9 cellular contexts compared by ENCODE assay signal in the genomic region with DNA sequence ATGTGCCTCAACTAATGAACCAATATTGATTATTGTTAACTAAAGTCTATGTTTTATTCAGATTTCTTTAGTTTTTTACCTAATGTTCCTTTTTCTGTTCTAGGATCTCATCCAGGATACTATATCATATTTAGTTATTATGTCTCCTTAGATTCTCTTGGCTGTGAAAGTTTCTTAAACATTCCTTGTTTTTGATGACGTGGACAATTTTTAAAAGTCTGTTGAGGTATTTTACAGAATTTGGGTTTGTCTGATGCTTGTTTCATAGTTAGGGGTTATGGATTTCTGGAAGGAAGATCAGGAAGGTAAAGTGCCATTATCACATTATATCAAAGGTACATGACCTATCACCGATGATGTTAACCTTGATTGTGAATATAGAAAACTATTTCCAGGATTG.
"Had no signal": no experiment of that assay in that cellular context is flagged by ENCODE, and none has a peak within 500 bp of the region (broad histone marks: within the 10 kb centered on the region; RNA-seq: fewer than 3 reads in every experiment).

No MANE protein-coding gene starts in this region.

- H3K27ac ChIP-seq: KMS-11 had no signal

- ATAC-seq: GM23338 had no signal

- H3K4me2 ChIP-seq: GM23338, KMS-11 had no signal

- FAIRE-seq: H1, H54, HTR-8/SVneo had no signal

- DNase-seq: H9, HCEC 1CT, Karpas-422, KBM-7 had no signal

- H3K4me3 ChIP-seq: GM23338 had no signal

- H3K9ac ChIP-seq: KMS-11 had no signal

- H2AFZ ChIP-seq: GM23338 had no signal
